ENCODE assay signal across 1 cellular context in the genomic region with DNA sequence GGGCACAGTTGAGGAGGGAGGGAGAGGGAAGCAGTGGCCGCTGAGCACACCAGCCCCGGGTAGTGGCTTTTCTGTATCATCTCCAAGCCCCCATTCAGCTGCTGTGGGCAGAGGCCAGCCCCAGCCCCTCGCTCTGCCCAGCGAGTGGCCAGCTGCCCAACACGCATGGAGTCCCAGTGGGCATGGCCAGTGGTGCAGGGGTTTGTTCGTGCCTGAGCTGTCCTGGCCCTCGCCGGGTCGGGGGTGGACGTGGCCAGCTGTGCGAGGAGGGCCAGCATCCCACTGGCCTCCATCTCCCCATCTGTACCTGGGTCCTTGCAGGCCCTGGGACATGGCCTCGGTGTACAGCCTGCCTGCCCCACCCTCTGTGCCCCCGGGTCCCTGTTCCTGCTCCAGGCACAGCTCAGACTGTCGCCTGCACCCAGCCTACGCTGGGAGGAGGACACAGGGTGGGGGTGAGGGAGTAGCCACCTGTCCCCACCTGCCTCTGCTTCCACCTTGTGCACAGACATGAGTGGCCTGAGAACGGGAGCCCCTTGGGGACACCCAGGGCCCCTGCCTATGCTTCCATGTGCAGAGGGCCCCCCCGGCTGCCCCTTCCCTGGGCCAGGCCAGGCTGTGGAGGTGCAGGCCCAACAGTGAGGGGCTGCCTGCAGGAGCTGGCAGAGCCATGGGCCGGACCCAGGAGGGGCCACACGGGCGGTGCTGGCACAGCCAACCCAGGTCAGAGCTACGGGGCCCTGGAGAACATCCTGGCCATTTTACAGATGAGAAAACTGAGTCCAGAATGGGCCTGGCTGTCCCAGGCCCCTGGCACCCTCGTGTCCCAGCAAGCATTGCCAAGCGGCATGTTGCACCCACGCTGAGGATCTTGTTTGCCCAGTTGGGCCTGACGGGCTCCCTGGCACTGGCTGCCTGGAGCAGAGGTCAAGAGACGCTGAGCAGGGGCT.
TF ChIP-seq lines count a peak whose summit lies in the region.

No MANE protein-coding gene starts in this region.

TF ChIP-seq in GM12878, 131 proteins besides CTCF, POLR2A, EP300 and RAD21:
- TF ChIP-seq DPF2 (IDR thresholded peaks at IDR 0.05) (no peak), NRF1 (conservative IDR thresholded peaks at IDR 0.05; ENCODE audit: low read depth, low read length) (no peak), SP1 (IDR thresholded peaks at IDR 0.05; ENCODE audit: low read depth, low read length) (no peak), NR2C1 (IDR thresholded peaks at IDR 0.05) (no peak)
